In genomic region chr15:81950841-81951414, GRCh38 we compare ENCODE assay signal across 16 cellular contexts.
DNase-seq lines count a peak whose midpoint lies in the region; ATAC-seq, FAIRE-seq and TF ChIP-seq lines count a peak whose summit lies in the region.
"Had no signal": no experiment of that assay in that cellular context is flagged by ENCODE, and none has a peak within 500 bp of the region (broad histone marks: within the 10 kb centered on the region; RNA-seq: fewer than 3 reads in every experiment).

No MANE protein-coding gene starts in this region.

- peaks cover 0 to 8% (median 2%) of the 10 kb centered on the region in 4 donors for H3K4me1 ChIP-seq in esophagus muscularis mucosa
- H3K4me1 ChIP-seq: stomach had no signal

- H3K36me3 ChIP-seq in esophagus muscularis mucosa = no peaks in the 10 kb centered on the region
- H3K36me3 ChIP-seq: sigmoid colon, stomach had no signal

- DNase-seq in COR-L47 (lab: John Stamatoyannopoulos, UW) = peak; percentile 15
- DNase-seq in LNCaP clone FGC (ENCODE audit: low read depth) = peak; percentile 30
- DNase-seq in WTC11 (ENCODE audit: low spot score) = no peak
- peak; percentile 27 for DNase-seq in iris pigment epithelial cell (ENCODE audit: low read depth)
- no peak for DNase-seq in urothelium cell line (ENCODE audit: low spot score)
- no peak for DNase-seq in activated CD4-positive, alpha-beta T cell treated with anti-CD3 and anti-CD28 coated beads, Interleukin-2, amount 50 U/mL, for 4 hours
- no peak for DNase-seq in EL
- no peak for DNase-seq in esophagus muscularis mucosa (ENCODE audit: extremely low spot score)
- DNase-seq: RPMI8226, sigmoid colon, stomach, T-helper 2 cell had no signal

- peaks cover 3% of the 10 kb centered on the region for H3K36me3 Mint-ChIP-seq in WTC11
- H3K36me3 Mint-ChIP-seq: natural killer cell treated with Interleukin-12 subunit alpha and Interleukin-12 subunit beta and Interleukin-15 and Interleukin-18, amount 100 ng/mL, for 72 hours had no signal

- H3K4me3 Mint-ChIP-seq in WTC11 = no peak overlapping the region
- H3K4me3 Mint-ChIP-seq: natural killer cell treated with Interleukin-12 subunit alpha and Interleukin-12 subunit beta and Interleukin-15 and Interleukin-18, amount 100 ng/mL, for 72 hours had no signal

- H3K27ac ChIP-seq in esophagus muscularis mucosa (replicated peaks in 1 of 4) = no peak overlapping the region
- H3K27ac ChIP-seq: sigmoid colon, stomach had no signal

- no peak for TF ChIP-seq EP300 in esophagus muscularis mucosa (IDR thresholded peaks at IDR 0.05)

- no peak overlapping the region for H3K27ac Mint-ChIP-seq in WTC11
- H3K27ac Mint-ChIP-seq: natural killer cell treated with Interleukin-12 subunit alpha and Interleukin-12 subunit beta and Interleukin-15 and Interleukin-18, amount 100 ng/mL, for 72 hours had no signal

- 0 out of 2 replicates have a peak, but pooled peaks have one; percentile 20 for ATAC-seq in WTC11
- ATAC-seq: left lobe of liver; natural killer cell treated with Interleukin-12 subunit alpha and Interleukin-12 subunit beta and Interleukin-15 and Interleukin-18, amount 100 ng/mL, for 72 hours had no signal

- TF ChIP-seq POLR2A in esophagus muscularis mucosa (IDR thresholded peaks at IDR 0.05; ENCODE audit: low read depth) = no peak

- CTCF ChIA-PET in WTC11 (lab: Charles Lee) = no interaction called here

- H3K4me1 Mint-ChIP-seq in WTC11 = peaks cover 11% of the 10 kb centered on the region

- WGBS in esophagus muscularis mucosa = 47% methylated on average over 7 of the region's 7 CpGs

- intact Hi-C loops in esophagus muscularis mucosa (cut with DNase I) = no loop called here

- H3K4me3 ChIP-seq in LNCaP clone FGC (ENCODE audit: low read depth, low read length) (no peak overlapping the region), esophagus muscularis mucosa (no peak overlapping the region)
- H3K4me3 ChIP-seq: sigmoid colon, stomach had no signal

- TF ChIP-seq CTCF in LNCaP clone FGC (IDR thresholded peaks at IDR 0.05; ENCODE audit: control insufficient read depth, extremely low read depth, insufficient read depth) (no peak), WTC11 (IDR thresholded peaks at IDR 0.05) (no peak), esophagus muscularis mucosa (IDR thresholded peaks at IDR 0.05) (no peak)

- no peak for FAIRE-seq in urothelium cell line (lab: Jason Lieb, UNC)
- FAIRE-seq: bronchial epithelial cell, G401.6 had no signal

- H3K9me3 ChIP-seq in esophagus muscularis mucosa = no peaks in the 10 kb centered on the region
- H3K9me3 ChIP-seq: stomach had no signal

- no peaks in the 10 kb centered on the region for H3K27me3 ChIP-seq in esophagus muscularis mucosa
- H3K27me3 ChIP-seq: sigmoid colon, stomach had no signal

- H3K27me3 Mint-ChIP-seq in WTC11 (ENCODE audit: low read depth) = no peaks in the 10 kb centered on the region

- H3K9me3 Mint-ChIP-seq in WTC11 = peaks cover 4% of the 10 kb centered on the region; the same call in 1 of the 2 replicates
- H3K9me3 Mint-ChIP-seq: natural killer cell treated with Interleukin-12 subunit alpha and Interleukin-12 subunit beta and Interleukin-15 and Interleukin-18, amount 100 ng/mL, for 72 hours had no signal

- POLR2A ChIA-PET in WTC11 (lab: Charles Lee) = no interaction called here

TF ChIP-seq in WTC11, 78 proteins besides CTCF, POLR2A, EP300 and RAD21:
- TF ChIP-seq NFE2L1 (CRISPR knock-in tag; IDR thresholded peaks at IDR 0.05) (no peak), TP53 (CRISPR knock-in tag; IDR thresholded peaks at IDR 0.05) (no peak), TEAD1 (CRISPR knock-in tag; IDR thresholded peaks at IDR 0.05) (no peak), JAZF1 (CRISPR knock-in tag; IDR thresholded peaks at IDR 0.05) (no peak), NFYB (CRISPR knock-in tag; conservative IDR thresholded peaks at IDR 0.05; ENCODE audit: low read depth) (no peak), FOXJ3 (CRISPR knock-in tag; IDR thresholded peaks at IDR 0.05; ENCODE audit: borderline replicate concordance) (no peak), SMAD4 (CRISPR knock-in tag; IDR thresholded peaks at IDR 0.05) (no peak)
- TF ChIP-seq, protein P1, sequence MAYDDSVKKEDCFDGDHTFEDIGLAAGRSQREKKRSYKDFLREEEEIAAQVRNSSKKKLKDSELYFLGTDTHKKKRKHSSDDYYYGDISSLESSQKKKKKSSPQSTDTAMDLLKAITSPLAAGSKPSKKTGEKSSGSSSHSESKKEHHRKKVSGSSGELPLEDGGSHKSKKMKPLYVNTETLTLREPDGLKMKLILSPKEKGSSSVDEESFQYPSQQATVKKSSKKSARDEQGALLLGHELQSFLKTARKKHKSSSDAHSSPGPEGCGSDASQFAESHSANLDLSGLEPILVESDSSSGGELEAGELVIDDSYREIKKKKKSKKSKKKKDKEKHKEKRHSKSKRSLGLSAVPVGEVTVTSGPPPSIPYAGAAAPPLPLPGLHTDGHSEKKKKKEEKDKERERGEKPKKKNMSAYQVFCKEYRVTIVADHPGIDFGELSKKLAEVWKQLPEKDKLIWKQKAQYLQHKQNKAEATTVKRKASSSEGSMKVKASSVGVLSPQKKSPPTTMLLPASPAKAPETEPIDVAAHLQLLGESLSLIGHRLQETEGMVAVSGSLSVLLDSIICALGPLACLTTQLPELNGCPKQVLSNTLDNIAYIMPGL (CRISPR knock-in tag; IDR thresholded peaks at IDR 0.05) = no peak
- TF ChIP-seq, protein P2, sequence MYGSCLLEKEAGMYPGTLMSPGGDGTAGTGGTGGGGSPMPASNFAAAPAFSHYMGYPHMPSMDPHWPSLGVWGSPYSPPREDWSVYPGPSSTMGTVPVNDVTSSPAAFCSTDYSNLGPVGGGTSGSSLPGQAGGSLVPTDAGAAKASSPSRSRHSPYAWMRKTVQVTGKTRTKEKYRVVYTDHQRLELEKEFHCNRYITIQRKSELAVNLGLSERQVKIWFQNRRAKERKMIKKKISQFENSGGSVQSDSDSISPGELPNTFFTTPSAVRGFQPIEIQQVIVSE (CRISPR knock-in tag; IDR thresholded peaks at IDR 0.05; ENCODE audit: borderline replicate concordance) = no peak
- TF ChIP-seq, protein P3, sequence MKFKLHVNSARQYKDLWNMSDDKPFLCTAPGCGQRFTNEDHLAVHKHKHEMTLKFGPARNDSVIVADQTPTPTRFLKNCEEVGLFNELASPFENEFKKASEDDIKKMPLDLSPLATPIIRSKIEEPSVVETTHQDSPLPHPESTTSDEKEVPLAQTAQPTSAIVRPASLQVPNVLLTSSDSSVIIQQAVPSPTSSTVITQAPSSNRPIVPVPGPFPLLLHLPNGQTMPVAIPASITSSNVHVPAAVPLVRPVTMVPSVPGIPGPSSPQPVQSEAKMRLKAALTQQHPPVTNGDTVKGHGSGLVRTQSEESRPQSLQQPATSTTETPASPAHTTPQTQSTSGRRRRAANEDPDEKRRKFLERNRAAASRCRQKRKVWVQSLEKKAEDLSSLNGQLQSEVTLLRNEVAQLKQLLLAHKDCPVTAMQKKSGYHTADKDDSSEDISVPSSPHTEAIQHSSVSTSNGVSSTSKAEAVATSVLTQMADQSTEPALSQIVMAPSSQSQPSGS (CRISPR knock-in tag; IDR thresholded peaks at IDR 0.05; ENCODE audit: borderline replicate concordance, low read depth) = no peak

Comparison
In these comparisons a context has a peak if more than half of its experiments do, and no peak if none do; other contexts are left out.
1. DNase-seq: peak in COR-L47 (single experiment), LNCaP clone FGC (single experiment) and iris pigment epithelial cell (single experiment); none in WTC11 (single experiment), urothelium cell line (single experiment), activated CD4-positive, alpha-beta T cell treated with anti-CD3 and anti-CD28 coated beads, Interleukin-2, amount 50 U/mL, for 4 hours (0 of 2), EL (single experiment) and esophagus muscularis mucosa (single experiment).